In the genomic region with DNA sequence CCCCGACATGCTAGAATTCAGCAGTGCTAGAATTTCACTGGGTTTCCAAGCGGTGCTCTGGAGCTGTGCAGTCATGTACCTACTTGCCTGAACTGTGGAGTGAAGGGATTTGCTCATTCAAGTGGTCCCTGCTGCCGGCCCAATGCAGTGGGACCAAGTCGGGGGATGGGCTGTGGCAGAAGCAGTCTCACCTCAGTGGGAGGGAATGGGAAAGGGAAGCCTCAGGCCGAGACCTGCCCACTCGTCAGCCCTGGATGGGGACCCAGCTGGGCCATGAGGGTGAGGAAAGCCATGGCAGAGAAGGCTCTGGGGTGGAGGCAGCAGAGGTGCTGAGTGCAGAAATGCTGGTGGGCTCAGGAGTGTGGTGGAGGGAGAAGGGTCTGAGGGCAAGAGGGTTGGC, we compare ENCODE assay signal across 21 cellular contexts. TPM values are rescaled to one million over a fixed set of nuclear protein-coding genes. Genes with fewer than 3 reads are reported as not detected.
A peak's percentile ranks its signal among the peaks of the same experiment; 100 is the strongest.
DNase-seq lines count a peak whose midpoint lies in the region; ATAC-seq, FAIRE-seq and TF ChIP-seq lines count a peak whose summit lies in the region.
"Had no signal": no experiment of that assay in that cellular context is flagged by ENCODE, and none has a peak within 500 bp of the region (broad histone marks: within the 10 kb centered on the region; RNA-seq: fewer than 3 reads in every experiment).

No MANE protein-coding gene starts in this region.

- no peak overlapping the region for H2BK12ac ChIP-seq in H1 (ENCODE audit: low read depth, low read length)
- H2BK12ac ChIP-seq in neuronal stem cell (ENCODE audit: low read length): peak overlapping the region; percentile 49

- TF ChIP-seq POLR2A in H1 (IDR thresholded peaks at IDR 0.05; ENCODE audit: control extremely low read depth in 1 of 2, low read depth in 2 of 2, low read length in 2 of 2) (no peak), vagina (IDR thresholded peaks at IDR 0.05) (no peak)

- H3K4me3 ChIP-seq in left ventricle myocardium inferior (no peak overlapping the region), H1 (ENCODE audit: extremely low read depth in 1 of 4, insufficient read depth in 2 of 4, low read depth in 3 of 4, low read length in 4 of 4) (no peak overlapping the region), neuronal stem cell (ENCODE audit: low read length in 2 of 2) (no peak overlapping the region), vagina (no peak overlapping the region), small intestine (ENCODE audit: low read depth in 1 of 2, low read length in 2 of 2) (no peak overlapping the region)

- H3K4me2 ChIP-seq in H1 (ENCODE audit: insufficient read depth in 1 of 2, low read depth in 2 of 2, low read length in 2 of 2): no peak overlapping the region
- no peak overlapping the region for H3K4me2 ChIP-seq in neuronal stem cell (ENCODE audit: insufficient read depth, low read length, poor library complexity, severe bottlenecking)

- H3K36me3 ChIP-seq in left ventricle myocardium inferior: no peaks in the 10 kb centered on the region
- H3K36me3 ChIP-seq in H1 (ENCODE audit: control insufficient read depth in 2 of 4, insufficient read depth in 4 of 4, low read length in 3 of 4): no peaks in the 10 kb centered on the region
- no peaks in the 10 kb centered on the region for H3K36me3 ChIP-seq in neuronal stem cell (replicated peaks in 1 of 2; ENCODE audit: control insufficient read depth in 2 of 2, insufficient read depth in 2 of 2, low read length in 2 of 2)
- no peaks in the 10 kb centered on the region for H3K36me3 ChIP-seq in vagina
- no peaks in the 10 kb centered on the region for H3K36me3 ChIP-seq in small intestine (ENCODE audit: control insufficient read depth in 2 of 2, insufficient read depth in 2 of 2, low read length in 2 of 2)

- WGBS in H1 (ENCODE audit: extremely low coverage in 1 of 2, insufficient coverage in 1 of 2, insufficient read length in 1 of 2, insufficient replicate concordance in 2 of 2, low coverage in 1 of 2, low lambda C conversion rate in 2 of 2, missing lambda C conversion rate in 1 of 2), 2 experiments: 79% methylated on average over 6 of the region's 6 CpGs; no CpG with 5 or more reads in 1 of the 2 experiments
- WGBS in neuronal stem cell (ENCODE audit: extremely low coverage in 2 of 2, insufficient read length in 2 of 2, insufficient replicate concordance in 1 of 2), 2 donors: no CpG with 5 or more reads among the region's 6 CpGs
- WGBS in small intestine, 3 donors: 87 to 94% (median 89%) methylated on average over 6 of the region's 6 CpGs

- peak overlapping the region; percentile 33 for H2BK120ac ChIP-seq in H1 (replicated peaks; ENCODE audit: low read depth, low read length)
- H2BK120ac ChIP-seq in neuronal stem cell (ENCODE audit: low read depth, low read length): peak overlapping the region; percentile 19

- H3K18ac ChIP-seq in H1 (ENCODE audit: extremely low read depth, low read length) (no peak overlapping the region), neuronal stem cell (ENCODE audit: low read length) (peak overlapping the region; percentile 72)

- H3K27ac ChIP-seq in left ventricle myocardium inferior (replicated peaks) (peak overlapping the region; percentile 92), H1 (ENCODE audit: low read depth, low read length) (no peak overlapping the region), neuronal stem cell (replicated peaks; ENCODE audit: low read length) (no peak overlapping the region), vagina (peak overlapping the region; percentile 86), small intestine (ENCODE audit: low read depth in 1 of 2, low read length in 1 of 2) (peak overlapping the region in 1 of 2 donors; percentile 93)

- H3K9me3 ChIP-seq in left ventricle myocardium inferior (replicated peaks) (no peaks in the 10 kb centered on the region), H1 (ENCODE audit: insufficient read depth in 2 of 2, low read depth in 1 of 2, low read length in 1 of 2) (no peaks in the 10 kb centered on the region), neuronal stem cell (replicated peaks in 1 of 2; ENCODE audit: control insufficient read depth in 2 of 2, insufficient read depth in 1 of 2, low read depth in 1 of 2, low read length in 2 of 2) (no peaks in the 10 kb centered on the region), vagina (no peaks in the 10 kb centered on the region), small intestine (ENCODE audit: control insufficient read depth, low read depth) (no peaks in the 10 kb centered on the region)

- no peak for FAIRE-seq in H1 (lab: Jason Lieb, UNC)
- no peak for FAIRE-seq in small intestine (lab: Jason Lieb, UNC)
- FAIRE-seq: GM18507 had no signal

- H3K23ac ChIP-seq in H1 (ENCODE audit: insufficient read length) (no peak overlapping the region), neuronal stem cell (ENCODE audit: low read depth, low read length, poor library complexity) (peak overlapping the region; percentile 90)

- H3K9ac ChIP-seq in H1 (replicated peaks in 1 of 4; ENCODE audit: extremely low read depth in 1 of 4, low read depth in 3 of 4, low read length in 3 of 4): no peak overlapping the region
- peak overlapping the region; percentile 55 for H3K9ac ChIP-seq in neuronal stem cell (ENCODE audit: low read depth, low read length, poor library complexity)

- ATAC-seq in Right ventricle myocardium superior (ENCODE audit: poor library complexity): no peak
- no peak for ATAC-seq in GM21619 (IDR thresholded peaks at IDR 0.05; ENCODE audit: unreplicated experiment)

- H2BK5ac ChIP-seq in H1 (ENCODE audit: low read depth, low read length) (peak overlapping the region; percentile 46; the same call in 1 of the 2 replicates), neuronal stem cell (ENCODE audit: low read length) (peak overlapping the region; percentile 59)

- H2AFZ ChIP-seq in H1 (ENCODE audit: low read length) (no peak overlapping the region), neuronal stem cell (ENCODE audit: low read length) (no peak overlapping the region)

- no peak overlapping the region for H2BK20ac ChIP-seq in H1 (ENCODE audit: low read length)

- no peak overlapping the region for H2BK15ac ChIP-seq in H1 (ENCODE audit: low read length)
- peak overlapping the region; percentile 59 for H2BK15ac ChIP-seq in neuronal stem cell (ENCODE audit: low read length)

- no peaks in the 10 kb centered on the region for H3K79me2 ChIP-seq in H1 (ENCODE audit: control insufficient read depth in 1 of 2, insufficient read depth in 2 of 2, low read length in 2 of 2)

- H3K27me3 ChIP-seq in left ventricle myocardium inferior (ENCODE audit: low read depth) (no peaks in the 10 kb centered on the region), H1 (replicated peaks in 1 of 4; ENCODE audit: control insufficient read depth in 3 of 4, extremely low read depth in 1 of 4, insufficient read depth in 3 of 4, low read length in 3 of 4) (no peaks in the 10 kb centered on the region), neuronal stem cell (ENCODE audit: control insufficient read depth in 3 of 3, insufficient read depth in 3 of 3, low read depth in 1 of 3, low read length in 3 of 3) (no peaks in the 10 kb centered on the region), vagina (no peaks in the 10 kb centered on the region), small intestine (ENCODE audit: control insufficient read depth in 2 of 2, insufficient read depth in 2 of 2, low read length in 2 of 2) (no peaks in the 10 kb centered on the region)

- H4K8ac ChIP-seq in H1 (ENCODE audit: extremely low read depth, insufficient read depth, low read length) (peak overlapping the region; percentile 57; the same call in 1 of the 2 replicates), neuronal stem cell (ENCODE audit: low read depth, low read length) (peak overlapping the region; percentile 78)

- H3K56ac ChIP-seq in H1 (replicated peaks; ENCODE audit: insufficient read length, low read depth, low read length): no peak overlapping the region

- no peak for TF ChIP-seq RAD21 in H1 (IDR thresholded peaks at IDR 0.05 in 1 of 2, conservative IDR thresholded peaks at IDR 0.05 in 1 of 2; ENCODE audit: low read depth in 2 of 2, low read length in 2 of 2)

- intact Hi-C loops in left ventricle myocardium inferior (cut with micrococcal nuclease) (no loop called here), Right ventricle myocardium superior (cut with DNase I) (no loop called here), vagina (cut with DNase I) (no loop called here)

- no peak overlapping the region for H4K5ac ChIP-seq in H1 (ENCODE audit: insufficient read length, low read depth, low read length)

- H3K4ac ChIP-seq in H1 (replicated peaks; ENCODE audit: insufficient read length, low read depth, low read length) (no peak overlapping the region), neuronal stem cell (ENCODE audit: low read length) (no peak overlapping the region)

- CTCF ChIA-PET in H1 (lab: Charles Lee; ENCODE audit: partially characterized antibody): interaction anchor here (0.8 to 1.2 kb wide), 3 partner anchors 16 to 28 kb away, joined by 3 to 4 read pairs (median 3); no protein-coding TSS in a partner anchor

- H3K4me1 ChIP-seq in left ventricle myocardium inferior (peaks cover 56% of the 10 kb centered on the region), H1 (replicated peaks in 1 of 4; ENCODE audit: control insufficient read depth in 3 of 4, insufficient read depth in 4 of 4, low read length in 3 of 4) (peaks cover 0 to 10% (median under 1%) of the 10 kb centered on the region in 4 experiments; a peak in 2 of 7 replicates), neuronal stem cell (ENCODE audit: control insufficient read depth in 2 of 2, insufficient read depth in 1 of 2, low read depth in 1 of 2, low read length in 2 of 2) (peaks cover 36 to 58% of the 10 kb centered on the region in 2 donors), vagina (peaks cover 36% of the 10 kb centered on the region), small intestine (ENCODE audit: control insufficient read depth in 2 of 2, insufficient read depth in 1 of 2, low read depth in 1 of 2, low read length in 1 of 2) (no peaks in the 10 kb centered on the region)

- H4K91ac ChIP-seq in H1 (replicated peaks; ENCODE audit: insufficient read length, low read length) (no peak overlapping the region), neuronal stem cell (ENCODE audit: low read depth, low read length, poor library complexity) (no peak overlapping the region)

- peaks cover 7 to 41% of the 10 kb centered on the region in 2 experiments for H4K20me1 ChIP-seq in H1 (replicated peaks in 1 of 2; ENCODE audit: control insufficient read depth in 1 of 2, insufficient read depth in 2 of 2, low read length in 2 of 2)

- H3K14ac ChIP-seq in H1 (ENCODE audit: insufficient read length): no peak overlapping the region
- peak overlapping the region; percentile 77 for H3K14ac ChIP-seq in neuronal stem cell (ENCODE audit: low read length)

- POLR2A ChIA-PET in H1 (lab: Charles Lee; ENCODE audit: partially characterized antibody): interaction anchor here (1.2 kb wide), 1 partner anchor 11 kb away, joined by 3 read pairs; no protein-coding TSS in a partner anchor

- TF ChIP-seq CTCF in left ventricle myocardium inferior (IDR thresholded peaks at IDR 0.05; ENCODE audit: borderline replicate concordance) (no peak), H1 (IDR thresholded peaks at IDR 0.05; ENCODE audit: control extremely low read depth in 1 of 3, insufficient read depth in 1 of 3, low read depth in 1 of 3, low read length in 3 of 3) (no peak), vagina (IDR thresholded peaks at IDR 0.05) (no peak)

- H2AK5ac ChIP-seq in H1 (ENCODE audit: low read depth, low read length): peak overlapping the region; percentile 19; the same call in 1 of the 2 replicates
- peak overlapping the region; percentile 86 for H2AK5ac ChIP-seq in neuronal stem cell (ENCODE audit: low read depth, low read length)

- DNase-seq in left ventricle myocardium inferior (no peak), Right ventricle myocardium superior (no peak), H1 (ENCODE audit: low read depth in 1 of 2, low spot score in 2 of 2) (no peak), neuronal stem cell (ENCODE audit: low spot score) (no peak), vagina (ENCODE audit: extremely low spot score in 2 of 2) (no peak), SW480 (ENCODE audit: low spot score) (no peak), small intestine (no peak)
- DNase-seq: activated B cell treated with CpG ODN at 0.5 μM for 24 hours; CD4-positive, alpha-beta T cell; cerebellar nuclear complex; foreskin melanocyte; NCI-H1417; NCI-H2227 treated with DMSO at 0.1 percent for 48 hours; NK-92 treated with Interleukin-12 subunit alpha and Interleukin-12 subunit beta, amount 100 ng/mL, for 24 hours; SHP77; stimulated activated naive CD4-positive, alpha-beta T cell had no signal

- peaks cover 13% of the 10 kb centered on the region; the same call in 1 of the 2 replicates for H3K23me2 ChIP-seq in H1 (ENCODE audit: low read depth, low read length)

- H3K79me1 ChIP-seq in H1 (ENCODE audit: low read depth, low read length) (peaks cover 15% of the 10 kb centered on the region), neuronal stem cell (ENCODE audit: low read depth, low read length) (peaks cover 14% of the 10 kb centered on the region)

- TF ChIP-seq EP300 in H1 (IDR thresholded peaks at IDR 0.05; ENCODE audit: borderline replicate concordance in 1 of 2, low read depth in 2 of 2, low read length in 2 of 2): no peak

RNA-seq across cellular contexts. Expression of gene KLHL26, which starts 14.9 kb away (rescaled TPM):
- 6.2 TPM for total RNA-seq in left ventricle myocardium inferior
- 4.5 TPM for total RNA-seq in Right ventricle myocardium superior
- total RNA-seq in H1 (2021; fragmentation: NEBNext Ultra II Directional; extraction: Animal tissue kit (Norgen Biotek cat#: 25700)): 8.8 and 9.0 TPM in 2 replicates
- 2.2 and 6.7 TPM in 2 replicates for polyA plus RNA-seq in H1 (2011; rRNA removed)
- polyA plus RNA-seq in H1 (2011; cell fraction: cytosol; rRNA removed): 5.5 TPM
- polyA plus RNA-seq in H1 (2011; cell fraction: nucleus; rRNA removed): 6.8 TPM
- 4.9 to 9.1 TPM (median 6.0 TPM) in 4 replicates for polyA plus RNA-seq in H1 (2012, experiment 1 of 2)
- 5.2 TPM for polyA plus RNA-seq in H1 (2012, experiment 2 of 2)
- 4.2 TPM for polyA plus RNA-seq in H1 (2013, experiment 1 of 2)
- polyA plus RNA-seq in H1 (2013, experiment 2 of 2): 4.0 TPM
- polyA minus RNA-seq in H1 (2011; rRNA and poly(A)+ RNA removed): 6.3 and 8.8 TPM in 2 replicates
- 11.4 TPM for polyA minus RNA-seq in H1 (2011; cell fraction: cytosol; rRNA and poly(A)+ RNA removed)
- 3.9 TPM for polyA minus RNA-seq in H1 (2011; cell fraction: nucleus; rRNA and poly(A)+ RNA removed)
- 3.8 TPM for polyA plus RNA-seq in neuronal stem cell (2013, experiment 1 of 2)
- 4.4 TPM for polyA plus RNA-seq in neuronal stem cell (2013, experiment 2 of 2)
- total RNA-seq in vagina: 8.3 TPM
- 1 to 10 TPM; 1.6 to 4.7 (median 2.2) TPM for polyA plus RNA-seq in small intestine

RNA-seq across cellular contexts. Expression of gene CRTC1, which starts 31.7 kb away (rescaled TPM):
- 9.7 TPM for total RNA-seq in left ventricle myocardium inferior
- 9.1 TPM for total RNA-seq in Right ventricle myocardium superior
- total RNA-seq in H1 (2021; fragmentation: NEBNext Ultra II Directional; extraction: Animal tissue kit (Norgen Biotek cat#: 25700)): 8.5 TPM in 2 replicates
- 2.9 and 6.5 TPM in 2 replicates for polyA plus RNA-seq in H1 (2011; rRNA removed)
- polyA plus RNA-seq in H1 (2011; cell fraction: cytosol; rRNA removed): 2.7 TPM
- polyA plus RNA-seq in H1 (2011; cell fraction: nucleus; rRNA removed): 18.3 TPM
- polyA plus RNA-seq in H1 (2012, experiment 1 of 2): 4.4 to 9.8 TPM (median 8.1 TPM) in 4 replicates
- 4.9 TPM for polyA plus RNA-seq in H1 (2012, experiment 2 of 2)
- 8.8 TPM for polyA plus RNA-seq in H1 (2013, experiment 1 of 2)
- polyA plus RNA-seq in H1 (2013, experiment 2 of 2): 7.7 TPM
- polyA minus RNA-seq in H1 (2011; rRNA and poly(A)+ RNA removed): 0.71 and 1.8 TPM in 2 replicates
- 4.7 TPM for polyA minus RNA-seq in H1 (2011; cell fraction: cytosol; rRNA and poly(A)+ RNA removed)
- 6.3 TPM for polyA minus RNA-seq in H1 (2011; cell fraction: nucleus; rRNA and poly(A)+ RNA removed)
- polyA plus RNA-seq in neuronal stem cell (2013, experiment 1 of 2): 17.4 TPM
- 17.8 TPM for polyA plus RNA-seq in neuronal stem cell (2013, experiment 2 of 2)
- total RNA-seq in vagina: 7.4 TPM
- polyA plus RNA-seq in small intestine: 1 to 10 TPM; 5.8 to 7.3 (median 6.2) TPM

RNA-seq across cellular contexts. Expression of gene TMEM59L, which starts 39.1 kb away (rescaled TPM):
- total RNA-seq in left ventricle myocardium inferior: 1.5 TPM
- 1.6 TPM for total RNA-seq in Right ventricle myocardium superior
- 8.6 and 12.2 TPM in 2 replicates for total RNA-seq in H1 (2021; fragmentation: NEBNext Ultra II Directional; extraction: Animal tissue kit (Norgen Biotek cat#: 25700))
- polyA plus RNA-seq in H1 (2011; rRNA removed): 4.0 and 10.4 TPM in 2 replicates
- polyA plus RNA-seq in H1 (2011; cell fraction: cytosol; rRNA removed): 6.1 TPM
- 34.5 TPM for polyA plus RNA-seq in H1 (2011; cell fraction: nucleus; rRNA removed)
- polyA plus RNA-seq in H1 (2012, experiment 1 of 2): 5.8 to 11.5 TPM (median 11.1 TPM) in 4 replicates
- 10.7 TPM for polyA plus RNA-seq in H1 (2012, experiment 2 of 2)
- 37.3 TPM for polyA plus RNA-seq in H1 (2013, experiment 1 of 2)
- 37.3 TPM for polyA plus RNA-seq in H1 (2013, experiment 2 of 2)
- 0.56 and 0.82 TPM in 2 replicates for polyA minus RNA-seq in H1 (2011; rRNA and poly(A)+ RNA removed)
- polyA minus RNA-seq in H1 (2011; cell fraction: cytosol; rRNA and poly(A)+ RNA removed): 9.2 TPM
- 5.0 TPM for polyA minus RNA-seq in H1 (2011; cell fraction: nucleus; rRNA and poly(A)+ RNA removed)
- polyA plus RNA-seq in neuronal stem cell (2013, experiment 1 of 2): 7.1 TPM
- 6.4 TPM for polyA plus RNA-seq in neuronal stem cell (2013, experiment 2 of 2)
- 4.2 TPM for total RNA-seq in vagina
- 1 to 10 TPM in 2 of 3 donors, not detected in 1; 1.6 to 8.5 TPM for polyA plus RNA-seq in small intestine
- total RNA-seq: activated B cell treated with CpG ODN at 0.5 μM for 24 hours had no signal

RNA-seq across cellular contexts. Expression of gene CRLF1, which starts 45.1 kb away (rescaled TPM):
- total RNA-seq in left ventricle myocardium inferior (20.0 TPM), Right ventricle myocardium superior (20.6 TPM), vagina (15.2 TPM)
- 9.5 and 10.3 TPM in 2 replicates for total RNA-seq in H1 (2021; fragmentation: NEBNext Ultra II Directional; extraction: Animal tissue kit (Norgen Biotek cat#: 25700))
- polyA plus RNA-seq in H1 (2011; rRNA removed) (7.2 and 19.2 TPM in 2 replicates), small intestine (10 to 100 TPM in 1 of 3 donors, 1 to 10 TPM in 1, not detected in 1; 6.5 to 22.3 TPM)
- 10.3 TPM for polyA plus RNA-seq in H1 (2011; cell fraction: cytosol; rRNA removed)
- polyA plus RNA-seq in H1 (2011; cell fraction: nucleus; rRNA removed): 15.8 TPM
- 5.8 to 11.1 TPM (median 9.9 TPM) in 4 replicates for polyA plus RNA-seq in H1 (2012, experiment 1 of 2)
- polyA plus RNA-seq in H1 (2012, experiment 2 of 2): 10.1 TPM
- polyA plus RNA-seq in H1 (2013, experiment 1 of 2): 46.8 TPM
- 48.9 TPM for polyA plus RNA-seq in H1 (2013, experiment 2 of 2)
- polyA minus RNA-seq in H1 (2011; rRNA and poly(A)+ RNA removed): 0.68 and 2.1 TPM in 2 replicates
- 7.1 TPM for polyA minus RNA-seq in H1 (2011; cell fraction: cytosol; rRNA and poly(A)+ RNA removed)
- 2.5 TPM for polyA minus RNA-seq in H1 (2011; cell fraction: nucleus; rRNA and poly(A)+ RNA removed)
- 0.24 TPM for polyA plus RNA-seq in neuronal stem cell (2013, experiment 1 of 2)
- 0.33 TPM for polyA plus RNA-seq in neuronal stem cell (2013, experiment 2 of 2)
- total RNA-seq: activated B cell treated with CpG ODN at 0.5 μM for 24 hours; activated T-helper 1 cell treated with anti-CD3 and anti-CD28 coated beads, Interleukin-12 subunit alpha, Interleukin-12 subunit beta, Interleukin-2, Interleukin-4 antibody, amounts not matched to agents 30 ng/mL and 10 ng/mL and 1 ng/mL, durations not matched to agents 14 hours and 24 hours and 36 hours; CD4-positive, alpha-beta T cell; pulmonary artery endothelial cell; T-helper 1 cell treated with Interleukin-12 subunit alpha and Interleukin-12 subunit beta and Interleukin-4 antibody, amounts not matched to agents 30 ng/mL and 1 ng/mL, for 36 hours had no signal

Comparison
In these comparisons a context has a peak if more than half of its experiments do, and no peak if none do; other contexts are left out.
1. H3K27ac ChIP-seq: peak in left ventricle myocardium inferior (single experiment) and vagina (single experiment); none in H1 (single experiment) and neuronal stem cell (single experiment).